Comparison of ENCODE assay signal across 30 cellular contexts in the genomic region with DNA sequence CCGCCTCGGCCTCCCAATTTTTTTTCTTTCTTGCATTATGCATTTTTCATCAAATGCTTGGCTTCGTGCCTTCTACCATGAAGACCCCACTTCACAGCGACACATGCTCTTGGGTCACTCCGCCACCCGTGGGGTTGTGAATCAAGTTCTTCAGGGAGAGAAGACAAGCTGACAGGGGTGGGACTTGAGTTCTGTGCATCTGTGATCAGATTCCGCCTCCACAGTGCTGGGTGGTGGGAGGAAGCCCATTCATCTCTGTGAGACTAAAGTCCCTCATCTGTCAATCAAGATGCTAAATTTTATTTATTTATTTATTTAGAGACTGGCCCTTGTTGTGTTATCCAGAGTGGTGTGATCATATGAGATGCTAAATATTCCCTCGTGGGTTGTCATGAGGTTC.
A peak's percentile ranks its signal among the peaks of the same experiment; 100 is the strongest.
DNase-seq lines count a peak whose midpoint lies in the region; ATAC-seq, FAIRE-seq and TF ChIP-seq lines count a peak whose summit lies in the region.
"Had no signal": no experiment of that assay in that cellular context is flagged by ENCODE, and none has a peak within 500 bp of the region (broad histone marks: within the 10 kb centered on the region; RNA-seq: fewer than 3 reads in every experiment).

No MANE protein-coding gene starts in this region.

- TF ChIP-seq CTCF in nephron progenitor cell (IDR thresholded peaks at IDR 0.05) (no peak), D721Med (IDR thresholded peaks at IDR 0.05; ENCODE audit: insufficient read depth, missing control alignments) (no peak)

- peak overlapping the region; percentile 19 for H3K27ac Mint-ChIP-seq in nephron progenitor cell
- H3K27ac Mint-ChIP-seq: B cell; CD14-positive monocyte; CD4-positive, alpha-beta memory T cell; CD4-positive, alpha-beta T cell; CD4-positive, CD25-positive, alpha-beta regulatory T cell; CD8-positive, alpha-beta memory T cell; CD8-positive, alpha-beta T cell had no signal

- H3K36me3 Mint-ChIP-seq in nephron progenitor cell (ENCODE audit: low read depth) = no peaks in the 10 kb centered on the region
- H3K36me3 Mint-ChIP-seq: CD14-positive monocyte; CD4-positive, alpha-beta memory T cell; CD4-positive, CD25-positive, alpha-beta regulatory T cell; CD8-positive, alpha-beta memory T cell; CD8-positive, alpha-beta T cell had no signal

- H3K4me3 Mint-ChIP-seq in nephron progenitor cell = no peak overlapping the region
- H3K4me3 Mint-ChIP-seq: B cell; CD14-positive monocyte; CD4-positive, alpha-beta memory T cell; CD4-positive, alpha-beta T cell; CD4-positive, CD25-positive, alpha-beta regulatory T cell; CD8-positive, alpha-beta memory T cell; CD8-positive, alpha-beta T cell had no signal

- H3K27me3 Mint-ChIP-seq in nephron progenitor cell (ENCODE audit: low read depth, poor library complexity) = peaks cover 6% of the 10 kb centered on the region
- H3K27me3 Mint-ChIP-seq: B cell; CD4-positive, alpha-beta memory T cell; CD4-positive, alpha-beta T cell; CD4-positive, CD25-positive, alpha-beta regulatory T cell; CD8-positive, alpha-beta memory T cell had no signal

- no peak for FAIRE-seq in D721Med (lab: Jason Lieb, UNC)
- FAIRE-seq: A204.1, A549 had no signal

- H3K4me1 Mint-ChIP-seq in nephron progenitor cell = no peaks in the 10 kb centered on the region
- H3K4me1 Mint-ChIP-seq: B cell; CD14-positive monocyte; CD4-positive, alpha-beta memory T cell; CD4-positive, CD25-positive, alpha-beta regulatory T cell; CD8-positive, alpha-beta memory T cell had no signal

- intact Hi-C loops in head of caudate nucleus (cut with DNase I) = no loop called here

- no peaks in the 10 kb centered on the region for H3K9me3 Mint-ChIP-seq in nephron progenitor cell

- DNase-seq in head of caudate nucleus (peak in 28 of 42 donors; percentile 13 to 84 (median 42)), left kidney (ENCODE audit: low read depth, low spot score) (peak; percentile 17), nephron progenitor cell (no peak), D721Med (ENCODE audit: insufficient read length, low spot score) (no peak), NCI-H1417 (lab: John Stamatoyannopoulos, UW) (no peak)
- DNase-seq: 8988T; ACHN; AML-193; BE2C; C1 segment of cervical spinal cord; Caco-2; Calu3; CD4-positive, alpha-beta memory T cell; CD4-positive, alpha-beta T cell; CD4-positive, CD25-positive, alpha-beta regulatory T cell; CD8-positive, alpha-beta memory T cell; CD8-positive, alpha-beta T cell; COR-L47; DMS 273 treated with DMSO at 0.1 percent for 48 hours; DMS153; DMS53; DMS79; DMS79 treated with DMSO at 0.1 percent for 48 hours; DND-41; EL had no signal

- no peak for ATAC-seq in GM21515 (IDR thresholded peaks at IDR 0.05; ENCODE audit: unreplicated experiment)
- ATAC-seq: A549; CD8-positive, alpha-beta T cell had no signal

Comparison
In these comparisons a context has a peak if more than half of its experiments do, and no peak if none do; other contexts are left out.
1. DNase-seq: peak in head of caudate nucleus (28 of 42) and left kidney (single experiment); none in nephron progenitor cell (single experiment), D721Med (single experiment) and NCI-H1417 (0 of 3).